18 cellular contexts compared by ENCODE assay signal in genomic region chr1:56064705-56065104, GRCh38.
DNase-seq lines count a peak whose midpoint lies in the region; ATAC-seq and TF ChIP-seq lines count a peak whose summit lies in the region.
"Had no signal": no experiment of that assay in that cellular context is flagged by ENCODE, and none has a peak within 500 bp of the region (broad histone marks: within the 10 kb centered on the region; RNA-seq: fewer than 3 reads in every experiment).

No MANE protein-coding gene starts in this region.

- DNase-seq in Daoy (ENCODE audit: low read depth) (peak; percentile 32), HT1080 (ENCODE audit: low read depth) (peak; percentile 51), cardiac fibroblast (ENCODE audit: low read depth in 2 of 2) (peak; percentile 58 to 69), kidney tubule cell (ENCODE audit: low spot score) (peak; percentile 37), DMS153 (lab: John Stamatoyannopoulos, UW) (no peak), NCI-H2171 (lab: John Stamatoyannopoulos, UW) (no peak), NCI-H2029 (lab: John Stamatoyannopoulos, UW) (no peak)
- DNase-seq: activated CD4-positive, alpha-beta T cell treated with anti-CD3 and anti-CD28 coated beads, Interleukin-2, amount 10 ng/mL, durations not matched to agents 7 days and 5 days; activated naive CD8-positive, alpha-beta T cell treated with anti-CD3 and anti-CD28 coated beads, Interleukin-2, amount 50 U/mL, for 24 hours; activated T-cell treated with anti-CD3 and anti-CD28 coated beads, Interleukin-2, amount 50 U/mL, for 4 hours; colonic mucosa; NCI-H1436; NCI-H524 treated with DMSO at 0.1 percent for 48 hours; Peyer's patch; right lobe of liver; stimulated activated CD4-positive, alpha-beta T cell treated with anti-CD3 and anti-CD28 coated beads, Interleukin-4, amount 100 ng/mL, for 1 hour; transverse colon had no signal

- no peak for TF ChIP-seq CTCF in cardiac fibroblast (IDR thresholded peaks at IDR 0.05; ENCODE audit: low read depth, low read length)

- no peak for ATAC-seq in HG03565 (IDR thresholded peaks at IDR 0.05; ENCODE audit: unreplicated experiment)
- ATAC-seq: activated naive CD8-positive, alpha-beta T cell treated with anti-CD3 and anti-CD28 coated beads, Interleukin-2, amount 50 U/mL, for 24 hours; activated T-cell treated with anti-CD3 and anti-CD28 coated beads, Interleukin-2, amount 50 U/mL, for 4 hours; right lobe of liver had no signal

- no peak overlapping the region for H3K4me3 ChIP-seq in cardiac fibroblast (replicated peaks in 1 of 2; ENCODE audit: low read depth in 2 of 2, low read length in 2 of 2)
- H3K4me3 ChIP-seq: colonic mucosa, Peyer's patch, right lobe of liver, transverse colon had no signal

Comparison
In these comparisons a context has a peak if more than half of its experiments do, and no peak if none do; other contexts are left out.
1. DNase-seq: peak in Daoy (single experiment), HT1080 (single experiment), cardiac fibroblast (2 of 2) and kidney tubule cell (single experiment); none in DMS153 (single experiment), NCI-H2171 (single experiment) and NCI-H2029 (single experiment).